ENCODE assay signal across 9 cellular contexts in the genomic region with DNA sequence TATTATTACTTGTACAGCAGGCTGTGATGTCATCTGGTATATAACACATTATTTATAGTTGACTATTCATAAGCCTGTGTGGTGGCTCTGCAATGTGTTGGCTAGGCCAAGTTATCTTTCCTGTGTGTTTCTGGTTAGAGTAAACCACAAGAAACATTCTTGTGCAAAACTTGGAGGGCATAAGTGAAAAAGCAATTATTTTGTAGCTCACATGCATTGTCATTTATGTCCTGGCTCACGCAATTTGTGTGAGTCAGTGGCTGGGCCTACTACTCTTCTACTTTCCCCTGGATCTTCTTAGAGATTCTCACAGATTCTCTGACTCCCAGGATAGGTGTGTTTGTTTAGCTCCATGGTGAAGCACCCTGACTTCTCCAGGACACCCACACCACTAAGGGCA. TPM values are rescaled to one million over a fixed set of nuclear protein-coding genes. Genes with fewer than 3 reads are reported as not detected.
DNase-seq lines count a peak whose midpoint lies in the region; ATAC-seq and TF ChIP-seq lines count a peak whose summit lies in the region.
"Had no signal": no experiment of that assay in that cellular context is flagged by ENCODE, and none has a peak within 500 bp of the region (broad histone marks: within the 10 kb centered on the region; RNA-seq: fewer than 3 reads in every experiment).

No MANE protein-coding gene starts in this region.

- WGBS in body of pancreas, 2 donors: 76 to 100% methylated on average over 1 of the region's 1 CpG

- peak; percentile 20 for DNase-seq in stimulated activated CD4-positive, alpha-beta T cell treated with anti-CD3 and anti-CD28 coated beads, Interleukin-1b, Interleukin-23, amount 100 ng/mL, for 48 hours
- DNase-seq in stimulated activated CD4-positive, alpha-beta T cell treated with anti-CD3 and anti-CD28 coated beads, Interleukin-12 subunit alpha, Interleukin-12 subunit beta, amount 100 ng/mL, for 4 hours: no peak
- DNase-seq in NOMO-1 treated with DMSO at 0.1 percent for 48 hours (lab: John Stamatoyannopoulos, UW; ENCODE audit: unreplicated experiment): peak; percentile 89
- DNase-seq in choroid plexus epithelial cell (ENCODE audit: low read depth): peak; percentile 89
- no peak for DNase-seq in ACHN
- DNase-seq in RKO (ENCODE audit: low spot score): no peak
- DNase-seq in hypothalamus (lab: John Stamatoyannopoulos, UW): no peak
- no peak for DNase-seq in body of pancreas
- DNase-seq: tibial artery had no signal

- intact Hi-C loops in body of pancreas (cut with DNase I): no loop called here

- TF ChIP-seq CTCF in choroid plexus epithelial cell (conservative IDR thresholded peaks at IDR 0.05; ENCODE audit: low read depth, low read length) (no peak), body of pancreas (IDR thresholded peaks at IDR 0.05) (no peak)

- no peaks in the 10 kb centered on the region for H3K27me3 ChIP-seq in body of pancreas
- H3K27me3 ChIP-seq: tibial artery had no signal

- no peak for TF ChIP-seq POLR2A in body of pancreas (IDR thresholded peaks at IDR 0.05)

- ATAC-seq in body of pancreas: no peak

- no peak overlapping the region for H3K4me3 ChIP-seq in choroid plexus epithelial cell (ENCODE audit: low read depth, low read length)
- no peak overlapping the region for H3K4me3 ChIP-seq in body of pancreas
- H3K4me3 ChIP-seq: tibial artery had no signal

- H3K9me3 ChIP-seq in body of pancreas: no peaks in the 10 kb centered on the region
- H3K9me3 ChIP-seq: tibial artery had no signal

- H3K27ac ChIP-seq in body of pancreas: no peak overlapping the region
- H3K27ac ChIP-seq: tibial artery had no signal

- H3K4me1 ChIP-seq in body of pancreas: no peaks in the 10 kb centered on the region
- H3K4me1 ChIP-seq: tibial artery had no signal

- in situ Hi-C loops in ACHN (cut with HindIII; ENCODE audit: low pct_ligation_motif_present, low pct_unique_long_range_greater_than_20kb, low sequenced_read_pairs): loop anchor here (25.0 kb wide), 1 partner anchor 366 kb away; no protein-coding TSS in a partner anchor

- H3K36me3 ChIP-seq in body of pancreas (replicated peaks in 1 of 2; ENCODE audit: insufficient read depth in 1 of 2, low read depth in 2 of 2): no peaks in the 10 kb centered on the region
- H3K36me3 ChIP-seq: tibial artery had no signal

RNA-seq across cellular contexts. Expression of gene PTGS2, which starts 59.3 kb away (rescaled TPM):
- 1 to 10 TPM; 1.3 to 3.3 TPM for total RNA-seq in body of pancreas

Comparison
In these comparisons a context has a peak if more than half of its experiments do, and no peak if none do; other contexts are left out.
1. DNase-seq: peak in stimulated activated CD4-positive, alpha-beta T cell treated with anti-CD3 and anti-CD28 coated beads, Interleukin-1b, Interleukin-23, amount 100 ng/mL, for 48 hours (single experiment), NOMO-1 treated with DMSO at 0.1 percent for 48 hours (single experiment) and choroid plexus epithelial cell (single experiment); none in stimulated activated CD4-positive, alpha-beta T cell treated with anti-CD3 and anti-CD28 coated beads, Interleukin-12 subunit alpha, Interleukin-12 subunit beta, amount 100 ng/mL, for 4 hours (single experiment), ACHN (single experiment), RKO (single experiment), hypothalamus (0 of 51) and body of pancreas (0 of 4).